8 cellular contexts compared by ENCODE assay signal in the genomic region with DNA sequence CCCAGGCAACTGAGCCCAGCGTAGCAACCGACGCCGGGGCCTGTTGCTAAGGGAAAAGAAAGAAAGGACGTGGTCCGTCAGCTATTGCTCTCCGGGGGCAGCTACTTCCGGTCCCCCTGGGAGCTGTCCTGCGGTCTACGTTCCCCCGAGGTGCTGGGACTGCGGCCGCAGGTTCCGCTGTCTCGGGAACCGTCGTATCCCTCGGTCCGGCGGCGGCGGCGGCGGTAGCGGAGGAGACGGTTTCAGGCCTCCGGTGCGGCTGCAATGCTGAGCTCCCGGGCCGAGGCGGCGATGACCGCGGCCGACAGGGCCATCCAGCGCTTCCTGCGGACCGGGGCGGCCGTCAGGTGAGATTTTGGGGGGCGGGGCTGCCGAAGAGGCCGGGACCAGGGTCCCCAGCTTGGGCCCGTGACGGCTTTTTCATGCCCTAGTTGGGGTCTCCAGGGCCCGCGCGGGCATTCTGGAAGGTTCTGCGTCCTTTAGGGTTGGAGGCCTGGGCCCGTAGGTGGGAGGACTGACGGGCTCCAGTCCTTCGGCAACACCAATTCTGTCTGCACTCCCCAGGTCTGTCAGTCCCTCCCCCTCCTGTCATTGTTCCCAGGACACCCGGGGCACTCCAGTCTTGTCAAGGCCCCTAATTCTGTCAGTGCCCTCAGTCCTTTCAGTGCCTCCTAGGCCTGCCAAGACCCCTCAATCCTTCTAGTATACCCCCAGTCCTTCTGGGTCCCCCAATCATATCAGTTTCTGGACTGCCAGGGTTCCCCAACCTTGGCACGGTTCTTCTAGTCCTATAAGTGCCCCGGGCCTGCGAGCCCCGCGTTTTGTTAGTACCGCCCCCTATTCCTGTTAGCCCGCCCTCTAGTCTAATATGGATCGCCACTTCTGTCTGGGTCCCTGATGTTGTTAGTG. TPM values are rescaled to one million over a fixed set of nuclear protein-coding genes. Genes with fewer than 3 reads are reported as not detected.
A peak's percentile ranks its signal among the peaks of the same experiment; 100 is the strongest.
DNase-seq lines count a peak whose midpoint lies in the region; ATAC-seq and TF ChIP-seq lines count a peak whose summit lies in the region.

A gene with protein sequence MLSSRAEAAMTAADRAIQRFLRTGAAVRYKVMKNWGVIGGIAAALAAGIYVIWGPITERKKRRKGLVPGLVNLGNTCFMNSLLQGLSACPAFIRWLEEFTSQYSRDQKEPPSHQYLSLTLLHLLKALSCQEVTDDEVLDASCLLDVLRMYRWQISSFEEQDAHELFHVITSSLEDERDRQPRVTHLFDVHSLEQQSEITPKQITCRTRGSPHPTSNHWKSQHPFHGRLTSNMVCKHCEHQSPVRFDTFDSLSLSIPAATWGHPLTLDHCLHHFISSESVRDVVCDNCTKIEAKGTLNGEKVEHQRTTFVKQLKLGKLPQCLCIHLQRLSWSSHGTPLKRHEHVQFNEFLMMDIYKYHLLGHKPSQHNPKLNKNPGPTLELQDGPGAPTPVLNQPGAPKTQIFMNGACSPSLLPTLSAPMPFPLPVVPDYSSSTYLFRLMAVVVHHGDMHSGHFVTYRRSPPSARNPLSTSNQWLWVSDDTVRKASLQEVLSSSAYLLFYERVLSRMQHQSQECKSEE (plus strand): TSS at position 162 of the 909 bp plus-strand sequence. CDS start 103 bp downstream, at position 265.

- intact Hi-C loops in A673 (cut with micrococcal nuclease; ENCODE audit: unreplicated experiment), result no loop called here
- intact Hi-C loops in breast epithelium (cut with DNase I; ENCODE audit: low total_unique reads), result no loop called here

- TF ChIP-seq CTCF in A673 (conservative IDR thresholded peaks at IDR 0.05; ENCODE audit: low read depth, low read length) (no peak), VCaP (conservative IDR thresholded peaks at IDR 0.05) (no peak), breast epithelium (IDR thresholded peaks at IDR 0.05) (no peak)

- CTCF ChIA-PET in A673 (lab: Charles Lee), result interaction anchor here (0.6 kb wide), 1 partner anchor 342 kb away, joined by 3 read pairs; no protein-coding TSS in a partner anchor

- ATAC-seq in GM18858 (IDR thresholded peaks at IDR 0.05; ENCODE audit: unreplicated experiment) (peak; percentile 71), HG03064 (IDR thresholded peaks at IDR 0.05; ENCODE audit: low read depth, unreplicated experiment) (peak; percentile 43)

- H3K27ac ChIP-seq in A673 (ENCODE audit: low read depth, low read length, poor library complexity, severe bottlenecking) (peak within 1 kb of the TSS; percentile 68), VCaP (peak within 1 kb of the TSS; percentile 87), breast epithelium (peak within 1 kb of the TSS; percentile 85 to 91), skin epidermis (peak within 1 kb of the TSS; percentile 16 to 94 (median 89))

- DNase-seq in A673 (ENCODE audit: low spot score) (peak; percentile 90), NCI-H2171 (lab: John Stamatoyannopoulos, UW) (peak; percentile 88), breast epithelium (ENCODE audit: low spot score in 2 of 2) (peak; percentile 72 to 84), iPS-NIHi11 (ENCODE audit: low spot score) (peak; percentile 97)

- POLR2A ChIA-PET in A673 (lab: Charles Lee; ENCODE audit: low non-redundant PET), result no interaction called here

- no peak for TF ChIP-seq POLR2A in breast epithelium (IDR thresholded peaks at IDR 0.05)

- H3K9me3 ChIP-seq in A673 (ENCODE audit: low read depth, low read length, poor library complexity, severe bottlenecking) (no peaks in the 10 kb centered on the region), breast epithelium (no peaks in the 10 kb centered on the region)

- H3K36me3 ChIP-seq in A673 (ENCODE audit: insufficient read depth, low read length, poor library complexity, severe bottlenecking) (no peaks in the 10 kb centered on the region), breast epithelium (no peaks in the 10 kb centered on the region)

- H3K4me3 ChIP-seq in A673 (ENCODE audit: low read depth, low read length, poor library complexity, severe bottlenecking) (peak within 1 kb of the TSS; percentile 89), breast epithelium (peak within 1 kb of the TSS; percentile 96 to 99 (median 97)), skin epidermis (peak within 1 kb of the TSS; percentile 79 to 100 (median 86))

- H3K27me3 ChIP-seq in A673 (replicated peaks; ENCODE audit: insufficient read depth, low read depth, low read length, poor library complexity) (no peaks in the 10 kb centered on the region), breast epithelium (no peaks in the 10 kb centered on the region)

- H3K4me1 ChIP-seq in A673 (ENCODE audit: insufficient read depth, low read length, poor library complexity, severe bottlenecking) (peaks cover 7% of the 10 kb centered on the region), breast epithelium (peaks cover 3 to 17% of the 10 kb centered on the region in 2 donors)

- TSS peak; percentile 45 for BruUV-seq in A673 (replicated peaks; lab: Mats Ljungman, UMichigan)

RNA-seq across cellular contexts. Expression of the gene that starts here (rescaled TPM):
- 11.7 and 12.4 TPM in 2 replicates for total RNA-seq in A673 (2021)
- total RNA-seq in breast epithelium, result 10 to 100 TPM; 22.2 to 28.5 (median 24.7) TPM

Comparison
In these comparisons a context has a peak if more than half of its experiments do, and no peak if none do; other contexts are left out.
1. Peak in every context shown above with its lines: DNase-seq, ATAC-seq, H3K4me3 ChIP-seq and H3K27ac ChIP-seq.